16 cellular contexts compared by ENCODE assay signal in genomic region chr4:175509320-175509719, GRCh38.
DNase-seq lines count a peak whose midpoint lies in the region; ATAC-seq and TF ChIP-seq lines count a peak whose summit lies in the region.
"Had no signal": no experiment of that assay in that cellular context is flagged by ENCODE, and none has a peak within 500 bp of the region (broad histone marks: within the 10 kb centered on the region; RNA-seq: fewer than 3 reads in every experiment).

No MANE protein-coding gene starts in this region.

- CTCF ChIA-PET in MCF 10A (lab: Yijun Ruan, JAX), result interaction anchor here (0.5 kb wide), 1 partner anchor 510 kb away, joined by 3 read pairs; no protein-coding TSS in a partner anchor
- CTCF ChIA-PET in mammary epithelial cell (lab: Charles Lee; ENCODE audit: low non-redundant PET), result no interaction called here

- TF ChIP-seq CTCF in MCF 10A (IDR thresholded peaks at IDR 0.05; ENCODE audit: unreplicated experiment), result no peak
- no peak for TF ChIP-seq CTCF in mammary epithelial cell (conservative IDR thresholded peaks at IDR 0.05 in 1 of 2, IDR thresholded peaks at IDR 0.05 in 1 of 2; ENCODE audit: extremely low read depth in 1 of 2, insufficient read depth in 1 of 2, low read depth in 1 of 2, low read length in 2 of 2)
- TF ChIP-seq CTCF in chondrocyte (IDR thresholded peaks at IDR 0.05), result peak; percentile 37
- no peak for TF ChIP-seq CTCF in esophagus squamous epithelium (IDR thresholded peaks at IDR 0.05)

- intact Hi-C loops in MCF 10A (cut with micrococcal nuclease) (no loop called here), mammary epithelial cell (cut with micrococcal nuclease) (no loop called here), esophagus squamous epithelium (cut with DNase I) (no loop called here)

- H3K27ac ChIP-seq in mammary epithelial cell (ENCODE audit: insufficient read depth, low read depth, low read length), result no peak overlapping the region
- H3K27ac ChIP-seq in esophagus squamous epithelium, result no peak overlapping the region

- ATAC-seq in HG03025 (IDR thresholded peaks at IDR 0.05; ENCODE audit: low FRiP score, unreplicated experiment), result no peak
- ATAC-seq: activated CD4-positive, CD25-positive, alpha-beta regulatory T cell treated with anti-CD3 and anti-CD28 coated beads, Interleukin-2, amount 50 U/mL, for 24 hours; stimulated activated naive B cell treated with anti-CD40 and anti-IgM and Interleukin-4, amounts not matched to agents 10 μg/mL and 1 μg/mL and 100 μg/mL, for 72 hours had no signal

- no peaks in the 10 kb centered on the region for H3K79me2 ChIP-seq in mammary epithelial cell (ENCODE audit: insufficient read depth, low read length)

- no peaks in the 10 kb centered on the region for H3K36me3 Mint-ChIP-seq in MCF 10A (ENCODE audit: insufficient read depth, unreplicated experiment)
- H3K36me3 Mint-ChIP-seq in chondrocyte (ENCODE audit: low read depth), result no peaks in the 10 kb centered on the region
- H3K36me3 Mint-ChIP-seq: mesothelial cell of epicardium; stimulated activated naive B cell treated with anti-CD40 and anti-IgM and Interleukin-4, amounts not matched to agents 10 μg/mL and 1 μg/mL and 100 μg/mL, for 72 hours had no signal

- POLR2A ChIA-PET in MCF 10A (lab: Yijun Ruan, JAX), result no interaction called here

- no peak overlapping the region for H3K4me3 ChIP-seq in mammary epithelial cell (replicated peaks in 1 of 3; ENCODE audit: insufficient read depth in 1 of 3, low read depth in 2 of 3, low read length in 3 of 3)
- H3K4me3 ChIP-seq in esophagus squamous epithelium, result no peak overlapping the region

- H3K4me3 Mint-ChIP-seq in MCF 10A (ENCODE audit: unreplicated experiment), result no peak overlapping the region
- no peak overlapping the region for H3K4me3 Mint-ChIP-seq in chondrocyte (ENCODE audit: unreplicated experiment)
- H3K4me3 Mint-ChIP-seq: mesothelial cell of epicardium; stimulated activated naive B cell treated with anti-CD40 and anti-IgM and Interleukin-4, amounts not matched to agents 10 μg/mL and 1 μg/mL and 100 μg/mL, for 72 hours had no signal

- H3K27me3 ChIP-seq in mammary epithelial cell (ENCODE audit: insufficient read depth, low read length), result no peaks in the 10 kb centered on the region
- H3K27me3 ChIP-seq in esophagus squamous epithelium, result no peaks in the 10 kb centered on the region

- 60% methylated on average over 2 of the region's 2 CpGs for WGBS in mammary epithelial cell (ENCODE audit: low coverage, missing lambda C conversion rate)
- WGBS in esophagus squamous epithelium, 2 donors, result 61 to 78% methylated on average over 2 of the region's 2 CpGs

- no peaks in the 10 kb centered on the region for H3K27me3 Mint-ChIP-seq in MCF 10A (ENCODE audit: insufficient read depth, unreplicated experiment)
- no peaks in the 10 kb centered on the region for H3K27me3 Mint-ChIP-seq in chondrocyte (ENCODE audit: low read depth)
- H3K27me3 Mint-ChIP-seq: progenitor cell of endocrine pancreas; stimulated activated naive B cell treated with anti-CD40 and anti-IgM and Interleukin-4, amounts not matched to agents 10 μg/mL and 1 μg/mL and 100 μg/mL, for 72 hours had no signal

- no peaks in the 10 kb centered on the region for H3K4me1 Mint-ChIP-seq in MCF 10A (ENCODE audit: insufficient read depth, unreplicated experiment)
- H3K4me1 Mint-ChIP-seq in chondrocyte (ENCODE audit: low read depth), result peaks cover 3% of the 10 kb centered on the region
- H3K4me1 Mint-ChIP-seq: stimulated activated naive B cell treated with anti-CD40 and anti-IgM and Interleukin-4, amounts not matched to agents 10 μg/mL and 1 μg/mL and 100 μg/mL, for 72 hours had no signal

- H3K9me3 ChIP-seq in mammary epithelial cell (replicated peaks; ENCODE audit: insufficient read depth, low read length) (no peaks in the 10 kb centered on the region), esophagus squamous epithelium (no peaks in the 10 kb centered on the region)

- BruUV-seq in MCF 10A (replicated peaks; lab: Mats Ljungman, UMichigan) (no TSS peak), mammary epithelial cell (replicated peaks; lab: Mats Ljungman, UMichigan) (no TSS peak)

- in situ Hi-C loops in mammary epithelial cell (cut with MboI; ENCODE audit: low sequenced_read_pairs in 2 of 2), result no loop called here

- H2AFZ ChIP-seq in mammary epithelial cell (ENCODE audit: low read depth, low read length), result no peak overlapping the region

- H3K27ac Mint-ChIP-seq in MCF 10A (ENCODE audit: low read depth, unreplicated experiment), result no peak overlapping the region
- H3K27ac Mint-ChIP-seq in chondrocyte (ENCODE audit: unreplicated experiment), result no peak overlapping the region
- H3K27ac Mint-ChIP-seq: mesothelial cell of epicardium; progenitor cell of endocrine pancreas; stimulated activated naive B cell treated with anti-CD40 and anti-IgM and Interleukin-4, amounts not matched to agents 10 μg/mL and 1 μg/mL and 100 μg/mL, for 72 hours had no signal

- no peak overlapping the region for H3K9ac ChIP-seq in mammary epithelial cell (ENCODE audit: insufficient read depth, low read length)

- dilution Hi-C loops in mammary epithelial cell (cut with HindIII; ENCODE audit: low sequenced_read_pairs), result no loop called here

- no peak overlapping the region for H3K4me2 ChIP-seq in mammary epithelial cell (ENCODE audit: insufficient read depth, low read depth, low read length)

- peak; percentile 17 for DNase-seq in MCF 10A (ENCODE audit: unreplicated experiment)
- no peak for DNase-seq in mammary epithelial cell
- peak; percentile 0 for DNase-seq in NCI-H2227 treated with DMSO at 0.1 percent for 48 hours (lab: John Stamatoyannopoulos, UW)
- no peak for DNase-seq in chondrocyte (ENCODE audit: low spot score)
- DNase-seq in esophagus squamous epithelium (lab: John Stamatoyannopoulos, UW), result no peak
- DNase-seq in HK-2 (ENCODE audit: unreplicated experiment), result no peak
- no peak for DNase-seq in GOT3 (lab: John Stamatoyannopoulos, UW)
- DNase-seq: activated T-cell treated with anti-CD3 and anti-CD28 coated beads, Interleukin-2, amount 50 U/mL, for 48 hours; EL; hippocampal formation; Right ventricle myocardium superior; stimulated activated naive B cell treated with anti-CD40 and anti-IgM and Interleukin-4, amounts not matched to agents 10 μg/mL and 1 μg/mL and 100 μg/mL, for 72 hours had no signal

- H3K9me3 Mint-ChIP-seq in MCF 10A (ENCODE audit: unreplicated experiment) (peaks cover 8% of the 10 kb centered on the region), chondrocyte (ENCODE audit: low read depth) (peaks cover 2% of the 10 kb centered on the region)
- H3K9me3 Mint-ChIP-seq: mesothelial cell of epicardium had no signal

- H3K4me1 ChIP-seq in mammary epithelial cell (ENCODE audit: insufficient read depth, low read length) (no peaks in the 10 kb centered on the region), esophagus squamous epithelium (no peaks in the 10 kb centered on the region)

- TF ChIP-seq POLR2A in esophagus squamous epithelium (IDR thresholded peaks at IDR 0.05), result no peak

- H3K36me3 ChIP-seq in mammary epithelial cell (ENCODE audit: insufficient read depth, low read length), result no peaks in the 10 kb centered on the region
- H3K36me3 ChIP-seq in esophagus squamous epithelium, result no peaks in the 10 kb centered on the region

- H4K20me1 ChIP-seq in mammary epithelial cell (ENCODE audit: insufficient read depth, low read length), result no peaks in the 10 kb centered on the region

Comparison
In these comparisons a context has a peak if more than half of its experiments do, and no peak if none do; other contexts are left out.
1. DNase-seq: peak in MCF 10A (single experiment) and NCI-H2227 treated with DMSO at 0.1 percent for 48 hours (single experiment); none in mammary epithelial cell (single experiment), chondrocyte (single experiment), esophagus squamous epithelium (single experiment), HK-2 (single experiment) and GOT3 (single experiment).